Comparison of ENCODE assay signal across 1 cellular context in the genomic region with DNA sequence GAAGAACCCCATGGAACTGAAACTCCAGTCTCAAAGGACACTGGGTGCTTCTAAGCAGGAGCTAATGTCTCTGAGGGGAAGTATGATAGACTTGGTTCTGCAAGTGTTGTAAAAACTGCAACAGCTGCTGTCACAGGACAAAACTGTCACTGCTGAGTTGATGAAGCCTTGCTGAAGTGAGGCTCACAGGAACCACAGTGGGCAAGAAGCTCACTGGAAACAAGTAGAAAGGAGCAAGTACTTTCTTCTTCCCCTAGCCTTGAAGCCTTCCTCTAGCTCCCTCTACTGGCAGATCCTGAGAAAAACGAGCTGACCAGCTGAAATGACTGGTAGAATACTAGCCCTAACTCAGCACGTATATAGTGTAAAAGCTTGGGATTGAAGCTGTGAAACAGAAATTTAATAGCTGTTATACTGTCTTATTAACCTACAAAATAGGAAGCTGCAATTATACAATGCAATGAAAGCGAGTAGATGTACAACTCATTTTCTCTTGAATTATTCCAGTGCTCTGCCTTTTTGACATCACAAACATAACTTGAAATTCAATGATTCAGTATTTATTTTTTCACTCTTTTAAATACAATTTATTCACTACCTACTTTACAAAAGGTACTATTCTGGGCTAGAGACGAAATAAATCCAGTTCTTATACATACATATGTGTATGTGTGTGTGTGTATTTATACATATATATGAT.
TF ChIP-seq lines count a peak whose summit lies in the region.

No MANE protein-coding gene starts in this region.

TF ChIP-seq in HepG2, 621 proteins besides CTCF, POLR2A, EP300 and RAD21 (continued from another document):
- TF ChIP-seq, protein P1, sequence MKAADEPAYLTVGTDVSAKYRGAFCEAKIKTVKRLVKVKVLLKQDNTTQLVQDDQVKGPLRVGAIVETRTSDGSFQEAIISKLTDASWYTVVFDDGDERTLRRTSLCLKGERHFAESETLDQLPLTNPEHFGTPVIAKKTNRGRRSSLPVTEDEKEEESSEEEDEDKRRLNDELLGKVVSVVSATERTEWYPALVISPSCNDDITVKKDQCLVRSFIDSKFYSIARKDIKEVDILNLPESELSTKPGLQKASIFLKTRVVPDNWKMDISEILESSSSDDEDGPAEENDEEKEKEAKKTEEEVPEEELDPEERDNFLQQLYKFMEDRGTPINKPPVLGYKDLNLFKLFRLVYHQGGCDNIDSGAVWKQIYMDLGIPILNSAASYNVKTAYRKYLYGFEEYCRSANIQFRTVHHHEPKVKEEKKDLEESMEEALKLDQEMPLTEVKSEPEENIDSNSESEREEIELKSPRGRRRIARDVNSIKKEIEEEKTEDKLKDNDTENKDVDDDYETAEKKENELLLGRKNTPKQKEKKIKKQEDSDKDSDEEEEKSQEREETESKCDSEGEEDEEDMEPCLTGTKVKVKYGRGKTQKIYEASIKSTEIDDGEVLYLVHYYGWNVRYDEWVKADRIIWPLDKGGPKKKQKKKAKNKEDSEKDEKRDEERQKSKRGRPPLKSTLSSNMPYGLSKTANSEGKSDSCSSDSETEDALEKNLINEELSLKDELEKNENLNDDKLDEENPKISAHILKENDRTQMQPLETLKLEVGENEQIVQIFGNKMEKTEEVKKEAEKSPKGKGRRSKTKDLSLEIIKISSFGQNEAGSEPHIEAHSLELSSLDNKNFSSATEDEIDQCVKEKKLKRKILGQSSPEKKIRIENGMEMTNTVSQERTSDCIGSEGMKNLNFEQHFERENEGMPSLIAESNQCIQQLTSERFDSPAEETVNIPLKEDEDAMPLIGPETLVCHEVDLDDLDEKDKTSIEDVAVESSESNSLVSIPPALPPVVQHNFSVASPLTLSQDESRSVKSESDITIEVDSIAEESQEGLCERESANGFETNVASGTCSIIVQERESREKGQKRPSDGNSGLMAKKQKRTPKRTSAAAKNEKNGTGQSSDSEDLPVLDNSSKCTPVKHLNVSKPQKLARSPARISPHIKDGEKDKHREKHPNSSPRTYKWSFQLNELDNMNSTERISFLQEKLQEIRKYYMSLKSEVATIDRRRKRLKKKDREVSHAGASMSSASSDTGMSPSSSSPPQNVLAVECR (CRISPR knock-in tag; IDR thresholded peaks at IDR 0.05; ENCODE audit: borderline replicate concordance) = no peak
- TF ChIP-seq REPIN1 (CRISPR knock-in tag; IDR thresholded peaks at IDR 0.05; ENCODE audit: borderline replicate concordance, low read depth) (no peak), ZNF777 (CRISPR knock-in tag; IDR thresholded peaks at IDR 0.05) (no peak), ZNF101 (CRISPR knock-in tag; IDR thresholded peaks at IDR 0.05; ENCODE audit: borderline replicate concordance, low read depth) (no peak), SMARCE1 (IDR thresholded peaks at IDR 0.05; ENCODE audit: borderline replicate concordance) (no peak), ZNF484 (CRISPR knock-in tag; IDR thresholded peaks at IDR 0.05; ENCODE audit: borderline replicate concordance, low read depth) (no peak), SOX13 (IDR thresholded peaks at IDR 0.05) (no peak), SOX13 (CRISPR knock-in tag; conservative IDR thresholded peaks at IDR 0.05 in 1 of 2, IDR thresholded peaks at IDR 0.05 in 1 of 2) (no peak), ZFP37 (CRISPR knock-in tag; IDR thresholded peaks at IDR 0.05; ENCODE audit: borderline replicate concordance) (no peak), MYNN (CRISPR knock-in tag; IDR thresholded peaks at IDR 0.05; ENCODE audit: low read depth) (no peak), STAG1 (CRISPR knock-in tag; IDR thresholded peaks at IDR 0.05) (peak; percentile 50), CENPX (CRISPR knock-in tag; IDR thresholded peaks at IDR 0.05) (no peak), ZNF629 (CRISPR knock-in tag; conservative IDR thresholded peaks at IDR 0.05) (no peak), ZC3H13 (CRISPR knock-in tag; IDR thresholded peaks at IDR 0.05) (no peak), ZNF709 (CRISPR knock-in tag; IDR thresholded peaks at IDR 0.05) (no peak), SMC3 (IDR thresholded peaks at IDR 0.05; ENCODE audit: low read length) (peak; percentile 39), MAFK (conservative IDR thresholded peaks at IDR 0.05 in 1 of 2, IDR thresholded peaks at IDR 0.05 in 1 of 2; ENCODE audit: low read length in 2 of 2) (peak; percentile 3 to 20; a peak in 1 of 4 replicates)
- TF ChIP-seq, protein P2, sequence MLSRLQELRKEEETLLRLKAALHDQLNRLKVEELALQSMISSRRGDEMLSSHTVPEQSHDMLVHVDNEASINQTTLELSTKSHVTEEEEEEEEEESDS (CRISPR knock-in tag; IDR thresholded peaks at IDR 0.05; ENCODE audit: borderline replicate concordance) = no peak
- TF ChIP-seq, protein P3, sequence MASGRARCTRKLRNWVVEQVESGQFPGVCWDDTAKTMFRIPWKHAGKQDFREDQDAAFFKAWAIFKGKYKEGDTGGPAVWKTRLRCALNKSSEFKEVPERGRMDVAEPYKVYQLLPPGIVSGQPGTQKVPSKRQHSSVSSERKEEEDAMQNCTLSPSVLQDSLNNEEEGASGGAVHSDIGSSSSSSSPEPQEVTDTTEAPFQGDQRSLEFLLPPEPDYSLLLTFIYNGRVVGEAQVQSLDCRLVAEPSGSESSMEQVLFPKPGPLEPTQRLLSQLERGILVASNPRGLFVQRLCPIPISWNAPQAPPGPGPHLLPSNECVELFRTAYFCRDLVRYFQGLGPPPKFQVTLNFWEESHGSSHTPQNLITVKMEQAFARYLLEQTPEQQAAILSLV (CRISPR knock-in tag; IDR thresholded peaks at IDR 0.05; ENCODE audit: borderline replicate concordance) = no peak
